ENCODE assay signal across 9 cellular contexts in genomic region chr11:9726313-9727022, GRCh38.
DNase-seq lines count a peak whose midpoint lies in the region; ATAC-seq lines count a peak whose summit lies in the region.
"Had no signal": no experiment of that assay in that cellular context is flagged by ENCODE, and none has a peak within 500 bp of the region (broad histone marks: within the 10 kb centered on the region; RNA-seq: fewer than 3 reads in every experiment).

No MANE protein-coding gene starts in this region.

- H3K27ac Mint-ChIP-seq in memory B cell = peak overlapping the region; percentile 93
- no peak overlapping the region for H3K27ac Mint-ChIP-seq in activated naive CD4-positive, alpha-beta T cell treated with anti-CD3 and anti-CD28 coated beads, Interleukin-2, amount 50 U/mL, for 72 hours

- H3K4me3 Mint-ChIP-seq in memory B cell = peak overlapping the region; percentile 67

- H3K36me3 Mint-ChIP-seq in memory B cell = peaks cover 36% of the 10 kb centered on the region
- H3K36me3 Mint-ChIP-seq in activated naive CD4-positive, alpha-beta T cell treated with anti-CD3 and anti-CD28 coated beads, Interleukin-2, amount 50 U/mL, for 72 hours = no peaks in the 10 kb centered on the region

- ATAC-seq in HG03378 (IDR thresholded peaks at IDR 0.05; ENCODE audit: unreplicated experiment) = peak; percentile 49
- peak; percentile 50 for ATAC-seq in memory B cell (ENCODE audit: low read depth)
- no peak for ATAC-seq in activated naive CD4-positive, alpha-beta T cell treated with anti-CD3 and anti-CD28 coated beads, Interleukin-2, amount 50 U/mL, for 72 hours

- no peaks in the 10 kb centered on the region for H3K9me3 Mint-ChIP-seq in memory B cell
- peaks cover 0 to under 1% of the 10 kb centered on the region in 2 donors for H3K9me3 Mint-ChIP-seq in activated naive CD4-positive, alpha-beta T cell treated with anti-CD3 and anti-CD28 coated beads, Interleukin-2, amount 50 U/mL, for 72 hours

- H3K4me1 Mint-ChIP-seq in memory B cell = peaks cover 42% of the 10 kb centered on the region

- H3K27me3 Mint-ChIP-seq in memory B cell = no peaks in the 10 kb centered on the region

- peak; percentile 65 for DNase-seq in EL
- peak; percentile 59 for DNase-seq in SW480 (ENCODE audit: low spot score)
- no peak for DNase-seq in memory B cell (ENCODE audit: low spot score in 2 of 2)
- no peak for DNase-seq in MV-4-11 (lab: John Stamatoyannopoulos, UW)
- no peak for DNase-seq in activated naive CD4-positive, alpha-beta T cell treated with anti-CD3 and anti-CD28 coated beads, Interleukin-2, amount 50 U/mL, for 72 hours (ENCODE audit: low spot score in 2 of 2)
- DNase-seq in cerebellar nuclear complex (lab: John Stamatoyannopoulos, UW) = no peak
- no peak for DNase-seq in AG08395 (ENCODE audit: low spot score)
- DNase-seq: SIG-M5 had no signal

Comparison
In these comparisons a context has a peak if more than half of its experiments do, and no peak if none do; other contexts are left out.
1. DNase-seq: peak in EL (single experiment) and SW480 (single experiment); none in memory B cell (0 of 2), MV-4-11 (single experiment), activated naive CD4-positive, alpha-beta T cell treated with anti-CD3 and anti-CD28 coated beads, Interleukin-2, amount 50 U/mL, for 72 hours (0 of 2), cerebellar nuclear complex (0 of 2) and AG08395 (single experiment).
2. ATAC-seq: peak in HG03378 (single experiment) and memory B cell (single experiment); none in activated naive CD4-positive, alpha-beta T cell treated with anti-CD3 and anti-CD28 coated beads, Interleukin-2, amount 50 U/mL, for 72 hours (0 of 2).